ENCODE assay signal across 1 cellular context in the genomic region with DNA sequence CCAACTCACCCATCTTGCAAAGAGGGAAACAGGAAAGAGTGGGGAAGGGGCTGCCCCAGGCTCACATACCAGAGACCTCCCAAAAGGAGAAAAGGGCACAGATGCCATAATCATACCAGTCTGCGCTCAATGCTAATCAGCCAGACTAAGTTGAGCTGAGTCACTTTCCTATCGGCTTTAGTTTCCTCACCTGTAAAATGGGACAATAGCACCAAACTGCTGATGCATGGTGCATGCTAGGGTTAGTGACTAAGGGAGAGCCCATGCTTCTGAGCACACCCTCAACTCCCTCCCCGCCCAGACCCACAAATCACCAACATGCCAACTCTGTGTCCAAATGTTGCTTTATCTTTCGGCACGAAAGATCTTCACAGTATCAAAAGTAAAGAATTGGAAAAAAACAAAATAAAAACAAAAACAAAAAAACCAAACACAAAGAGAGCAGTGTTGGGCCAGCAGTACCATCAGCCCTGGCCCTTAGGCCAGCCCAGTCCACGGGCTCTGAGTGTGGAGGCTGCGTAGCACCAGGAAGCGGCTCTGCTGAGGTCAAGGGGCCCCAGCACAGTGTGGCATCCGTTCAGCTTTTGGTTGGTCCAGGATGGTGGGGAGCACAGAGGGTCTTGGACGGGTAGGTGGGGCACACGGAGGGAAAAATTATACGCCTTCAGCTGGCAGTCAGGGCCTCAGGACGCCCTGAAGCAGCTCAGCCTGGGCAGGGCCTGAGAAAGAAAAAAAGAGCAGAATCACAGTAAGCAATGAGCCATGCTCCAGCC.
TF ChIP-seq lines count a peak whose summit lies in the region.

No MANE protein-coding gene starts in this region.

TF ChIP-seq in HEK293, 187 proteins besides CTCF, POLR2A, EP300 and RAD21:
- TF ChIP-seq ZNF624 (tag by site-specific recombination; IDR thresholded peaks at IDR 0.05) (no peak), KLF16 (tag by site-specific recombination; IDR thresholded peaks at IDR 0.05) (no peak)
